Comparison of ENCODE assay signal across 1 cellular context in genomic region chr12:130775953-130776856, GRCh38.
A peak's percentile ranks its signal among the peaks of the same experiment; 100 is the strongest.
TF ChIP-seq lines count a peak whose summit lies in the region.

No MANE protein-coding gene starts in this region.

TF ChIP-seq in HepG2, 621 proteins besides CTCF, POLR2A, EP300 and RAD21 (continued from another document and continues in another):
- TF ChIP-seq NR1H2 (CRISPR knock-in tag; IDR thresholded peaks at IDR 0.05; ENCODE audit: borderline replicate concordance, low read depth) (no peak), HMG20A (CRISPR knock-in tag; IDR thresholded peaks at IDR 0.05; ENCODE audit: borderline replicate concordance) (peak; percentile 66; the same call in 1 of the 2 replicates), RORA (CRISPR knock-in tag; IDR thresholded peaks at IDR 0.05) (no peak), DRAP1 (CRISPR knock-in tag; IDR thresholded peaks at IDR 0.05) (peak; percentile 80), ZC3H4 (CRISPR knock-in tag; IDR thresholded peaks at IDR 0.05; ENCODE audit: borderline replicate concordance) (no peak), HMGXB3 (CRISPR knock-in tag; IDR thresholded peaks at IDR 0.05; ENCODE audit: borderline replicate concordance) (peak; percentile 32; the same call in 1 of the 2 replicates), SSRP1 (CRISPR knock-in tag; IDR thresholded peaks at IDR 0.05) (peak; percentile 77), ZNF513 (CRISPR knock-in tag; conservative IDR thresholded peaks at IDR 0.05) (no peak), ZBTB38 (CRISPR knock-in tag; IDR thresholded peaks at IDR 0.05) (no peak), THAP8 (CRISPR knock-in tag; IDR thresholded peaks at IDR 0.05; ENCODE audit: borderline replicate concordance) (no peak), DMTF1 (CRISPR knock-in tag; IDR thresholded peaks at IDR 0.05) (no peak), NR2F1 (CRISPR knock-in tag; IDR thresholded peaks at IDR 0.05) (peak in 1 of 2 experiments; percentile 59; a peak in 3 of 4 replicates), BRCA1 (CRISPR knock-in tag; IDR thresholded peaks at IDR 0.05) (no peak; the same call in 1 of the 2 replicates), ZNF576 (CRISPR knock-in tag; IDR thresholded peaks at IDR 0.05) (no peak), KMT2B (CRISPR knock-in tag; IDR thresholded peaks at IDR 0.05) (peak; percentile 14; the same call in 1 of the 2 replicates), LCORL (IDR thresholded peaks at IDR 0.05) (no peak), LCORL (CRISPR knock-in tag; IDR thresholded peaks at IDR 0.05) (peak; percentile 74), ZNF451 (CRISPR knock-in tag; IDR thresholded peaks at IDR 0.05) (no peak), RARG (CRISPR knock-in tag; IDR thresholded peaks at IDR 0.05; ENCODE audit: low read depth) (no peak), MAFK (conservative IDR thresholded peaks at IDR 0.05 in 1 of 2, IDR thresholded peaks at IDR 0.05 in 1 of 2; ENCODE audit: low read length in 2 of 2) (no peak), ZNF101 (CRISPR knock-in tag; IDR thresholded peaks at IDR 0.05; ENCODE audit: borderline replicate concordance, low read depth) (no peak), ZFYVE20 (CRISPR knock-in tag; IDR thresholded peaks at IDR 0.05; ENCODE audit: borderline replicate concordance, low read depth) (no peak), ZNF33B (CRISPR knock-in tag; IDR thresholded peaks at IDR 0.05) (peak; percentile 38; the same call in 1 of the 2 replicates), RFX1 (IDR thresholded peaks at IDR 0.05) (no peak), ZNF318 (CRISPR knock-in tag; IDR thresholded peaks at IDR 0.05) (no peak), U2AF2 (IDR thresholded peaks at IDR 0.05; ENCODE audit: low read depth, low read length) (no peak), ZNF562 (CRISPR knock-in tag; IDR thresholded peaks at IDR 0.05; ENCODE audit: borderline replicate concordance) (no peak), PPARG (CRISPR knock-in tag; conservative IDR thresholded peaks at IDR 0.05) (no peak), ZSCAN20 (CRISPR knock-in tag; IDR thresholded peaks at IDR 0.05; ENCODE audit: borderline replicate concordance) (no peak; the same call in 1 of the 2 replicates), PAF1 (CRISPR knock-in tag; IDR thresholded peaks at IDR 0.05) (no peak), ARNTL (CRISPR knock-in tag; IDR thresholded peaks at IDR 0.05) (no peak), CENPT (CRISPR knock-in tag; IDR thresholded peaks at IDR 0.05; ENCODE audit: low read depth) (no peak), GLI4 (CRISPR knock-in tag; IDR thresholded peaks at IDR 0.05; ENCODE audit: borderline replicate concordance) (no peak), FUBP1 (CRISPR knock-in tag; IDR thresholded peaks at IDR 0.05; ENCODE audit: borderline replicate concordance) (no peak), ATRX (CRISPR knock-in tag; IDR thresholded peaks at IDR 0.05; ENCODE audit: borderline replicate concordance) (no peak), ZNF382 (CRISPR knock-in tag; IDR thresholded peaks at IDR 0.05; ENCODE audit: borderline replicate concordance) (no peak), SNAI1 (CRISPR knock-in tag; IDR thresholded peaks at IDR 0.05; ENCODE audit: borderline replicate concordance) (no peak; the same call in 1 of the 2 replicates), ZNF713 (CRISPR knock-in tag; IDR thresholded peaks at IDR 0.05) (no peak), SNAPC2 (CRISPR knock-in tag; IDR thresholded peaks at IDR 0.05) (no peak), CSRNP1 (CRISPR knock-in tag; IDR thresholded peaks at IDR 0.05) (no peak), ZNF296 (CRISPR knock-in tag; conservative IDR thresholded peaks at IDR 0.05) (no peak), ZBTB42 (CRISPR knock-in tag; IDR thresholded peaks at IDR 0.05) (no peak)
